Comparison of ENCODE assay signal across 8 cellular contexts in genomic region chr10:133394064-133394663, GRCh38. TPM values are rescaled to one million over a fixed set of nuclear protein-coding genes. Genes with fewer than 3 reads are reported as not detected.
DNase-seq lines count a peak whose midpoint lies in the region; ATAC-seq and TF ChIP-seq lines count a peak whose summit lies in the region.

A gene with protein sequence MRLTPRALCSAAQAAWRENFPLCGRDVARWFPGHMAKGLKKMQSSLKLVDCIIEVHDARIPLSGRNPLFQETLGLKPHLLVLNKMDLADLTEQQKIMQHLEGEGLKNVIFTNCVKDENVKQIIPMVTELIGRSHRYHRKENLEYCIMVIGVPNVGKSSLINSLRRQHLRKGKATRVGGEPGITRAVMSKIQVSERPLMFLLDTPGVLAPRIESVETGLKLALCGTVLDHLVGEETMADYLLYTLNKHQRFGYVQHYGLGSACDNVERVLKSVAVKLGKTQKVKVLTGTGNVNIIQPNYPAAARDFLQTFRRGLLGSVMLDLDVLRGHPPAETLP (plus strand): TSS chr10:133394157. CDS start chr10:133394221, 64 bp downstream.

- peaks cover 30% of the 10 kb centered on the region for H3K4me1 Mint-ChIP-seq in brain

- H3K36me3 Mint-ChIP-seq in brain: peaks cover 34% of the 10 kb centered on the region

- TF ChIP-seq CTCF in brain (conservative IDR thresholded peaks at IDR 0.05) (peak in 1 of 2 experiments; percentile 39), gastrocnemius medialis (IDR thresholded peaks at IDR 0.05 in 4 of 5, conservative IDR thresholded peaks at IDR 0.05 in 1 of 5) (peak; percentile 25 to 53 (median 44))

- H3K9me3 ChIP-seq in gastrocnemius medialis: no peaks in the 10 kb centered on the region

- peak within 1 kb of the TSS; percentile 90 to 98 (median 96) for H3K4me3 Mint-ChIP-seq in brain

- peaks cover 0 to 29% of the 10 kb centered on the region in 2 donors for H3K36me3 ChIP-seq in gastrocnemius medialis

- H3K27ac ChIP-seq in gastrocnemius medialis: peak within 1 kb of the TSS; percentile 84 to 96 (median 90)

- no peaks in the 10 kb centered on the region for H3K27me3 Mint-ChIP-seq in brain

- H3K9me3 Mint-ChIP-seq in brain: no peaks in the 10 kb centered on the region

- peak; percentile 66 to 82 for TF ChIP-seq POLR2A in gastrocnemius medialis (IDR thresholded peaks at IDR 0.05)

- H3K4me1 ChIP-seq in gastrocnemius medialis: peaks cover 9 to 11% of the 10 kb centered on the region in 2 donors

- in situ Hi-C loops in gastrocnemius medialis (cut with MboI; ENCODE audit: low sequenced_read_pairs in 4 of 4): no loop called here

- intact Hi-C loops in gastrocnemius medialis (cut with DNase I; ENCODE audit: low total_unique reads): loop anchor here (1.0 to 5.0 kb wide), 4 partner anchors 15 to 132 kb away; partner anchors contain the start of genes ECHS1, PAOX, TUBGCP2 and ZNF511

- ATAC-seq in HG02938 (IDR thresholded peaks at IDR 0.05; ENCODE audit: unreplicated experiment) (peak; percentile 48), gastrocnemius medialis (peak; percentile 95 to 97)

- H3K4me3 ChIP-seq in gastrocnemius medialis: peak within 1 kb of the TSS; percentile 84 to 99 (median 90)

- DNase-seq in NCI-H1694 treated with DMSO at 0.1 percent for 48 hours (lab: John Stamatoyannopoulos, UW) (peak; percentile 3), NCI-H1694 (lab: John Stamatoyannopoulos, UW) (no peak), NCI-H2029 (lab: John Stamatoyannopoulos, UW) (peak; percentile 79), T1000 (lab: John Stamatoyannopoulos, UW) (peak; percentile 96), iPS DF 4.7 (ENCODE audit: extremely low read depth, low spot score) (peak; percentile 78), gastrocnemius medialis (peak; percentile 85 to 92)

- peak within 1 kb of the TSS; percentile 94 to 96 (median 96) for H3K27ac Mint-ChIP-seq in brain

- H3K27me3 ChIP-seq in gastrocnemius medialis: no peaks in the 10 kb centered on the region

RNA-seq across cellular contexts. Expression of the gene that starts here (rescaled TPM):
- 31.3 TPM for polyA plus RNA-seq in brain (ENCODE audit: insufficient read depth, low read depth, low replicate concordance)
- 10 to 100 TPM; 12.2 to 23.9 (median 14.1) TPM for total RNA-seq in gastrocnemius medialis
